8 cellular contexts compared by ENCODE assay signal in the genomic region with DNA sequence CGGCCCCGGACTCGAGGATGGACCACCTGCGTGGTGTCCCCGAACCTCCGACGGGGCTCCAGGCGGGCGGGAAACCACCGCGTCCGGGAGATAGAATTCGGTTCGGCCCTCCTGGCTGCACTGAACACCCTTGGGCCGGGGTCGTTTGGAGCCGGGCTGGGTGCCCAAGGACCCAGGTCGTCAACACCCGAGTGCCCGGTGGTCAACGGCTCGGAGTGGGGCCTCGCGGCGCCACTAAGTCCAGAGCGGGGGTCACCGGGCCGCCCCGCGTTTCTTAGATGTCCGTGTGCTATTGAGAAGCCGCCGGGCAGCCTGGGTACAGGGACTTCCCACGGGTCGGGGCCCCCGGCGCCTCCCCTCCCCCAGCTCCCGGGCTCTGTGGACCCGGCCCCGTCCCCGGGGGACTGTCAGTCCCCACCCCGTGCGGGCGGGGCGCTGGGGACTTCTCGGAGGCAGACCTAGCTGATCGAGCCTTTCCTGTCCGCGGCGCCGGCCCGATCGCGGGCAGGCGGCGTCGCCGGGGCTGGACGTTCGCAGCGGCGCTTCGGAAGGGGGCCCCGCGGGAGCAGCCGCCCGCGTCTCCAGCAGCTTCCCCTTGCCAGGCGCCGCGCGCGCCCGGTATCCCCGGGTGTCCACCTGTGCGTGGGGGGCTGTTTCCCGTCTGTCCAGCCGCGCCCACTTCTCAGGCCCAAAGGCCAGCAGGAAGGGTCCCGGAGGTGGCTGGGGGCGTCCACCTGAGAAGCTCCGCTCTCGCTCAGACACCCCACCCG. TPM values are rescaled to one million over a fixed set of nuclear protein-coding genes. Genes with fewer than 3 reads are reported as not detected.
DNase-seq lines count a peak whose midpoint lies in the region; ATAC-seq and TF ChIP-seq lines count a peak whose summit lies in the region.

No MANE protein-coding gene starts in this region.

- TF ChIP-seq CTCF in heart right ventricle (IDR thresholded peaks at IDR 0.05) (no peak), esophagus squamous epithelium (IDR thresholded peaks at IDR 0.05) (no peak)

- H3K27me3 ChIP-seq in heart right ventricle (peaks cover 48 to 100% (median 98%) of the 10 kb centered on the region in 7 donors), esophagus squamous epithelium (peaks cover 40 to 100% (median 47%) of the 10 kb centered on the region in 4 donors), thymus (ENCODE audit: control insufficient read depth, insufficient read depth) (peaks cover 83% of the 10 kb centered on the region)

- H3K4me3 ChIP-seq in heart right ventricle (peak overlapping the region; percentile 12 to 46 (median 26)), esophagus squamous epithelium (peak overlapping the region in 3 of 4 donors; percentile 14 to 61 (median 41)), thymus (ENCODE audit: low read length) (peak overlapping the region; percentile 30)

- H3K4me1 ChIP-seq in heart right ventricle (peaks cover 7 to 44% (median 34%) of the 10 kb centered on the region in 9 donors), esophagus squamous epithelium (peaks cover 27 to 53% (median 43%) of the 10 kb centered on the region in 3 donors), thymus (ENCODE audit: control insufficient read depth, insufficient read depth, low read length) (peaks cover 17% of the 10 kb centered on the region)

- intact Hi-C loops in heart right ventricle (cut with DNase I), result no loop called here
- intact Hi-C loops in cardiac septum (cut with DNase I), result no loop called here
- intact Hi-C loops in esophagus squamous epithelium (cut with DNase I), result no loop called here

- TF ChIP-seq POLR2A in esophagus squamous epithelium (IDR thresholded peaks at IDR 0.05), result no peak

- 1% methylated on average over 80 to 84 of the region's 84 CpGs for WGBS in heart right ventricle, 2 donors
- WGBS in esophagus squamous epithelium, 2 donors, result 0% methylated on average over 2 of the region's 84 CpGs; no CpG with 5 or more reads in 1 of the 2 donors
- WGBS in thymus, result 3% methylated on average over 84 of the region's 84 CpGs

- H3K27ac ChIP-seq in heart right ventricle, result no peak overlapping the region
- H3K27ac ChIP-seq in esophagus squamous epithelium, result no peak overlapping the region
- H3K27ac ChIP-seq in thymus (ENCODE audit: low read depth), result no peak overlapping the region

- peak in 1 of 8 donors; percentile 15 for ATAC-seq in heart right ventricle
- ATAC-seq in HG02840 (IDR thresholded peaks at IDR 0.05; ENCODE audit: low FRiP score, unreplicated experiment), result no peak

- H3K9me3 ChIP-seq in heart right ventricle (no peaks in the 10 kb centered on the region), esophagus squamous epithelium (no peaks in the 10 kb centered on the region), thymus (ENCODE audit: control insufficient read depth) (no peaks in the 10 kb centered on the region)

- H3K36me3 ChIP-seq in heart right ventricle, result no peaks in the 10 kb centered on the region
- no peaks in the 10 kb centered on the region for H3K36me3 ChIP-seq in esophagus squamous epithelium
- H3K36me3 ChIP-seq in thymus (ENCODE audit: control insufficient read depth, insufficient read depth), result no peaks in the 10 kb centered on the region

- DNase-seq in heart right ventricle (no peak), cardiac septum (ENCODE audit: low spot score) (no peak), NCI-H69 (lab: John Stamatoyannopoulos, UW) (peak; percentile 75), esophagus squamous epithelium (lab: John Stamatoyannopoulos, UW) (no peak), putamen (ENCODE audit: low spot score) (no peak)
- DNase-seq in effector CD4-positive, alpha-beta T cell, result no peak

RNA-seq across cellular contexts. Expression of gene NPTX1, which starts 0.7 kb away (rescaled TPM):
- not detected for total RNA-seq in heart right ventricle
- under 1 TPM in 1 of 2 donors, not detected in 1; 0.03 TPM for polyA plus RNA-seq in heart right ventricle
- total RNA-seq in cardiac septum, result 0.62 TPM
- total RNA-seq in esophagus squamous epithelium, result under 1 TPM in 2 of 4 donors, not detected in 2; under 0.01 to 0.15 TPM
- polyA plus RNA-seq in thymus, result 1.0 TPM
